In genomic region chr7:9013940-9014339, GRCh38 we compare ENCODE assay signal across 1 cellular context.
TF ChIP-seq lines count a peak whose summit lies in the region.

No MANE protein-coding gene starts in this region.

TF ChIP-seq in H1, 55 proteins besides CTCF, POLR2A, EP300 and RAD21 (continued from another document):
- TF ChIP-seq RBBP5 (IDR thresholded peaks at IDR 0.05; ENCODE audit: borderline replicate concordance, low read depth, low read length) (peak; percentile 33; the same call in 1 of the 2 replicates), TEAD4 (IDR thresholded peaks at IDR 0.05; ENCODE audit: low read depth, low read length) (peak; percentile 94), CHD7 (IDR thresholded peaks at IDR 0.05; ENCODE audit: insufficient replicate concordance, low read length) (peak; percentile 72), HDAC6 (IDR thresholded peaks at IDR 0.05; ENCODE audit: low read depth, low read length) (no peak), POU5F1 (IDR thresholded peaks at IDR 0.05; ENCODE audit: low read depth, low read length) (no peak), CEBPB (IDR thresholded peaks at IDR 0.05; ENCODE audit: low read depth, low read length) (no peak)
